1 cellular context compared by ENCODE assay signal in the genomic region with DNA sequence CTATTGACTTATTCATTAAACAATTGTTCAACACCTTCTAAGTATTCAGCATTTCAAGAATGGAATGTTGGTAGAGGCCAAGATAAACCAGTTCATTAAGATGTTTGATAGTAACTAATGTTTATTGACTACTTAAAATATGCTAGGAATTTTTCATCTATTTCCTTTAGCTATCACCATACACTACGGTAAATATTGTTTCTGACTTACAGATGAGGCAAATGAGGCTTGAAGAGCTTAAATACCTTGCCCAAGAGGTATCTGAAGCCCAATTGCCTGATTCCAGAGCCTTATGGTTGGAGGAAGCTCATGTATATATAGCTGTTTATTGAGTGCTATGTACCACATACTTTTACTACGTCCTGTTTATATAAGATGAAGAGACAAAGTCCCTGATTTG.
TF ChIP-seq lines count a peak whose summit lies in the region.

No MANE protein-coding gene starts in this region.

TF ChIP-seq in endothelial cell of umbilical vein, 7 proteins besides CTCF, POLR2A, EP300 and RAD21:
- TF ChIP-seq GATA2 (IDR thresholded peaks at IDR 0.05; ENCODE audit: insufficient read depth, insufficient read length, low read depth, low read length), result peak; percentile 55
- no peak for TF ChIP-seq POLR2AphosphoS5 (IDR thresholded peaks at IDR 0.05; ENCODE audit: insufficient read depth, low read depth, low read length)
- TF ChIP-seq JUN (IDR thresholded peaks at IDR 0.05; ENCODE audit: borderline replicate concordance, insufficient read depth, insufficient read length, low read depth), result peak; percentile 45
